Comparison of ENCODE assay signal across 7 cellular contexts in the genomic region with DNA sequence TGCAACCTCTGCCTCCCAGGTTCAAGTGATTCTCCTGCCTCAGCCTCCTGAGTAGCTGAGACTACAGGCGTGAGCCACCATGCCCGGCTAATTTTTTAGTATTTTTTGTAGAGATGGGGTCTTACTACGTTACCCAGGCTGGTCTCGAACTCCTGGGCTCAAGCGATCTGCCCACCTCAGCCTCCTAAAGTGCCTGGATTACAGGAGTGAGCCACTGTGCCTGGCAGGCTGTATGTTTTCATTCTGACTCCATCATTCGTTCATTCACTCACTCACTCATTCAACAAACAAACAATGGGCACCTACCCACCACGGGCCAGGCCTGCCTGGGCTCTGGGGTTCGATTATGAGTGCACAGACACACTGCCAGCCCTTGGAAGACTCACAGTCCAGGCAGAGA.
A peak's percentile ranks its signal among the peaks of the same experiment; 100 is the strongest.
DNase-seq lines count a peak whose midpoint lies in the region; ATAC-seq and TF ChIP-seq lines count a peak whose summit lies in the region.
"Not testable (repeated sequence)": the region's sequence is repeated elsewhere in the genome, so short reads cannot be mapped to it uniquely, and the experiment has no call there.

No MANE protein-coding gene starts in this region.

- H2BK12ac ChIP-seq in mesenchymal stem cell (ENCODE audit: low read length in 2 of 2): peak overlapping the region; percentile 14 to 73

- not testable (repeated sequence) for H3K36me3 ChIP-seq in Caco-2 (ENCODE audit: control insufficient read depth, insufficient read depth, low read length); mesenchymal stem cell (ENCODE audit: control insufficient read depth in 1 of 2, insufficient read depth in 2 of 2, low read depth in 1 of 2, low read length in 2 of 2)

- H3K4me2 ChIP-seq in mesenchymal stem cell (ENCODE audit: low read length, poor library complexity, severe bottlenecking): not testable (repeated sequence)

- H3K4ac ChIP-seq in mesenchymal stem cell (ENCODE audit: low read depth in 1 of 2, low read length in 2 of 2): not testable (repeated sequence)

- H3K23ac ChIP-seq in mesenchymal stem cell (ENCODE audit: low read length in 2 of 2): not testable (repeated sequence)

- not testable (repeated sequence) for H2AFZ ChIP-seq in mesenchymal stem cell (ENCODE audit: low read depth, low read length)

- not testable (repeated sequence) for H3K9me3 ChIP-seq in Caco-2; mesenchymal stem cell (ENCODE audit: control insufficient read depth, low read length)

- not testable (repeated sequence) for DNase-seq in Caco-2; T-cell; activated CD8-positive, alpha-beta T cell treated with anti-CD3 and anti-CD28 coated beads for 36 hours; activated naive CD8-positive, alpha-beta T cell treated with anti-CD3 and anti-CD28 coated beads, Interleukin-2, amount 10 ng/mL, durations not matched to agents 7 days and 5 days; mesenchymal stem cell; osteocyte (ENCODE audit: extremely low spot score, unreplicated experiment)

- not testable (repeated sequence) for H4K91ac ChIP-seq in mesenchymal stem cell (ENCODE audit: low read length)

- 92% methylated on average over 8 of the region's 8 CpGs for WGBS in mesenchymal stem cell

- not testable (repeated sequence) for H3K27me3 Mint-ChIP-seq in Caco-2 (ENCODE audit: insufficient read depth, unreplicated experiment); T-cell; activated CD8-positive, alpha-beta T cell treated with anti-CD3 and anti-CD28 coated beads for 36 hours; activated naive CD8-positive, alpha-beta T cell treated with anti-CD3 and anti-CD28 coated beads, Interleukin-2, amount 10 ng/mL, durations not matched to agents 7 days and 5 days; dendritic cell treated with granulocyte-macrophage colony-stimulating factor and Interleukin-4, amounts not matched to agents 40 ng/mL and 50 ng/mL, for 4 days; osteocyte (ENCODE audit: unreplicated experiment)

- TF ChIP-seq CTCF in Caco-2 (IDR thresholded peaks at IDR 0.05; ENCODE audit: insufficient read depth in 1 of 2, low read depth in 1 of 2, low read length in 1 of 2, severe bottlenecking in 1 of 2, unreplicated experiment in 1 of 2); activated CD8-positive, alpha-beta T cell treated with anti-CD3 and anti-CD28 coated beads for 36 hours (IDR thresholded peaks at IDR 0.05); osteocyte (IDR thresholded peaks at IDR 0.05): not testable (repeated sequence)

- H3K27ac Mint-ChIP-seq in Caco-2 (ENCODE audit: unreplicated experiment): peak overlapping the region; percentile 27
- peak overlapping the region; percentile 67 to 79 for H3K27ac Mint-ChIP-seq in T-cell
- peak overlapping the region; percentile 34 for H3K27ac Mint-ChIP-seq in activated CD8-positive, alpha-beta T cell treated with anti-CD3 and anti-CD28 coated beads for 36 hours
- H3K27ac Mint-ChIP-seq in activated naive CD8-positive, alpha-beta T cell treated with anti-CD3 and anti-CD28 coated beads, Interleukin-2, amount 10 ng/mL, durations not matched to agents 7 days and 5 days: peak overlapping the region; percentile 83
- peak overlapping the region; percentile 24 for H3K27ac Mint-ChIP-seq in dendritic cell treated with granulocyte-macrophage colony-stimulating factor and Interleukin-4, amounts not matched to agents 40 ng/mL and 50 ng/mL, for 4 days
- peak overlapping the region; percentile 57 for H3K27ac Mint-ChIP-seq in osteocyte (ENCODE audit: unreplicated experiment)

- H2BK5ac ChIP-seq in mesenchymal stem cell (ENCODE audit: low read depth, low read length, poor library complexity, severe bottlenecking): not testable (repeated sequence)

- not testable (repeated sequence) for H3K4me1 ChIP-seq in Caco-2
- peaks cover 16% of the 10 kb centered on the region for H3K4me1 ChIP-seq in mesenchymal stem cell (ENCODE audit: control insufficient read depth, insufficient read depth, low read depth, low read length)

- not testable (repeated sequence) for H3K27me3 ChIP-seq in Caco-2 (replicated peaks; ENCODE audit: control insufficient read depth, insufficient read depth, low read length); mesenchymal stem cell (ENCODE audit: control insufficient read depth in 1 of 2, insufficient read depth in 1 of 2, low read length in 2 of 2)

- not testable (repeated sequence) for H3K36me3 Mint-ChIP-seq in Caco-2 (ENCODE audit: insufficient read depth, unreplicated experiment); T-cell; activated CD8-positive, alpha-beta T cell treated with anti-CD3 and anti-CD28 coated beads for 36 hours (ENCODE audit: low read depth); activated naive CD8-positive, alpha-beta T cell treated with anti-CD3 and anti-CD28 coated beads, Interleukin-2, amount 10 ng/mL, durations not matched to agents 7 days and 5 days; dendritic cell treated with granulocyte-macrophage colony-stimulating factor and Interleukin-4, amounts not matched to agents 40 ng/mL and 50 ng/mL, for 4 days (ENCODE audit: low read depth); osteocyte (ENCODE audit: unreplicated experiment)

- not testable (repeated sequence) for H3K4me1 Mint-ChIP-seq in Caco-2 (ENCODE audit: low read depth, unreplicated experiment)
- H3K4me1 Mint-ChIP-seq in T-cell (peaks cover 15 to 23% (median 15%) of the 10 kb centered on the region in 3 donors), osteocyte (ENCODE audit: unreplicated experiment) (peaks cover 10% of the 10 kb centered on the region)
- H3K4me1 Mint-ChIP-seq in activated CD8-positive, alpha-beta T cell treated with anti-CD3 and anti-CD28 coated beads for 36 hours (ENCODE audit: low read depth): peaks cover 11% of the 10 kb centered on the region
- peaks cover 14% of the 10 kb centered on the region for H3K4me1 Mint-ChIP-seq in activated naive CD8-positive, alpha-beta T cell treated with anti-CD3 and anti-CD28 coated beads, Interleukin-2, amount 10 ng/mL, durations not matched to agents 7 days and 5 days
- H3K4me1 Mint-ChIP-seq in dendritic cell treated with granulocyte-macrophage colony-stimulating factor and Interleukin-4, amounts not matched to agents 40 ng/mL and 50 ng/mL, for 4 days (ENCODE audit: low read depth): peaks cover 26% of the 10 kb centered on the region

- not testable (repeated sequence) for H3K27ac ChIP-seq in mesenchymal stem cell (ENCODE audit: low read length, poor library complexity, severe bottlenecking)

- CTCF ChIA-PET in Caco-2 (lab: Charles Lee): interaction anchor here (0.6 kb wide), 1 partner anchor 42 kb away, joined by 7 read pairs; no protein-coding TSS in a partner anchor
- CTCF ChIA-PET in T-cell (lab: Charles Lee); activated CD8-positive, alpha-beta T cell treated with anti-CD3 and anti-CD28 coated beads for 36 hours (lab: Charles Lee): not testable (repeated sequence)

- POLR2A ChIA-PET in Caco-2 (lab: Charles Lee); T-cell (lab: Charles Lee); activated CD8-positive, alpha-beta T cell treated with anti-CD3 and anti-CD28 coated beads for 36 hours (lab: Charles Lee): not testable (repeated sequence)
- POLR2A ChIA-PET in activated naive CD8-positive, alpha-beta T cell treated with anti-CD3 and anti-CD28 coated beads, Interleukin-2, amount 10 ng/mL, durations not matched to agents 7 days and 5 days (lab: Charles Lee): interaction anchor here (1.2 to 3.0 kb wide), 2 partner anchors 10 to 36 kb away, joined by 3 to 11 read pairs; no protein-coding TSS in a partner anchor

- peak overlapping the region in 1 of 2 experiments; percentile 56 for H3K18ac ChIP-seq in mesenchymal stem cell (ENCODE audit: low read depth in 1 of 2, low read length in 2 of 2)

- intact Hi-C loops in Caco-2 (cut with micrococcal nuclease; ENCODE audit: unreplicated experiment); activated CD8-positive, alpha-beta T cell treated with anti-CD3 and anti-CD28 coated beads for 36 hours (cut with micrococcal nuclease); dendritic cell treated with granulocyte-macrophage colony-stimulating factor and Interleukin-4, amounts not matched to agents 40 ng/mL and 50 ng/mL, for 4 days (cut with micrococcal nuclease): not testable (repeated sequence)

- not testable (repeated sequence) for H4K8ac ChIP-seq in mesenchymal stem cell (ENCODE audit: low read length)

- H3K79me1 ChIP-seq in mesenchymal stem cell (replicated peaks; ENCODE audit: low read length, poor library complexity, severe bottlenecking): not testable (repeated sequence)

- not testable (repeated sequence) for H2BK15ac ChIP-seq in mesenchymal stem cell (ENCODE audit: low read depth, poor library complexity, severe bottlenecking)

- H3K9ac ChIP-seq in mesenchymal stem cell (ENCODE audit: low read length): not testable (repeated sequence)

- not testable (repeated sequence) for H2AK5ac ChIP-seq in mesenchymal stem cell (ENCODE audit: low read length, severe bottlenecking)

- not testable (repeated sequence) for ATAC-seq in T-cell (replicated peaks in 1 of 4); activated CD8-positive, alpha-beta T cell treated with anti-CD3 and anti-CD28 coated beads for 36 hours; activated naive CD8-positive, alpha-beta T cell treated with anti-CD3 and anti-CD28 coated beads, Interleukin-2, amount 10 ng/mL, durations not matched to agents 7 days and 5 days (ENCODE audit: low read depth)

- not testable (repeated sequence) for H3K9me3 Mint-ChIP-seq in Caco-2 (ENCODE audit: unreplicated experiment); T-cell; activated CD8-positive, alpha-beta T cell treated with anti-CD3 and anti-CD28 coated beads for 36 hours; activated naive CD8-positive, alpha-beta T cell treated with anti-CD3 and anti-CD28 coated beads, Interleukin-2, amount 10 ng/mL, durations not matched to agents 7 days and 5 days; dendritic cell treated with granulocyte-macrophage colony-stimulating factor and Interleukin-4, amounts not matched to agents 40 ng/mL and 50 ng/mL, for 4 days; osteocyte (ENCODE audit: unreplicated experiment)

- H3K14ac ChIP-seq in mesenchymal stem cell (ENCODE audit: low read length in 2 of 2): not testable (repeated sequence)

- H3K4me3 ChIP-seq in Caco-2 (ENCODE audit: low read depth, low read length); mesenchymal stem cell (ENCODE audit: insufficient read depth in 1 of 2, low read depth in 1 of 2, low read length in 2 of 2): not testable (repeated sequence)

- H3K4me3 Mint-ChIP-seq in Caco-2 (ENCODE audit: unreplicated experiment); T-cell; activated CD8-positive, alpha-beta T cell treated with anti-CD3 and anti-CD28 coated beads for 36 hours; activated naive CD8-positive, alpha-beta T cell treated with anti-CD3 and anti-CD28 coated beads, Interleukin-2, amount 10 ng/mL, durations not matched to agents 7 days and 5 days; dendritic cell treated with granulocyte-macrophage colony-stimulating factor and Interleukin-4, amounts not matched to agents 40 ng/mL and 50 ng/mL, for 4 days; osteocyte (ENCODE audit: unreplicated experiment): not testable (repeated sequence)

- not testable (repeated sequence) for BruUV-seq in Caco-2 (replicated peaks; lab: Mats Ljungman, UMichigan)

- not testable (repeated sequence) for H2BK120ac ChIP-seq in mesenchymal stem cell (ENCODE audit: low read depth, low read length)

Comparison
In these comparisons a context has a peak if more than half of its experiments do, and no peak if none do; other contexts are left out.
1. H3K27ac Mint-ChIP-seq: peak in every context shown above with its lines; median percentile 83 in activated naive CD8-positive, alpha-beta T cell treated with anti-CD3 and anti-CD28 coated beads, Interleukin-2, amount 10 ng/mL, durations not matched to agents 7 days and 5 days; 73 in T-cell; 57 in osteocyte; 34 in activated CD8-positive, alpha-beta T cell treated with anti-CD3 and anti-CD28 coated beads for 36 hours; 27 in Caco-2; 24 in dendritic cell treated with granulocyte-macrophage colony-stimulating factor and Interleukin-4, amounts not matched to agents 40 ng/mL and 50 ng/mL, for 4 days.